In the genomic region with DNA sequence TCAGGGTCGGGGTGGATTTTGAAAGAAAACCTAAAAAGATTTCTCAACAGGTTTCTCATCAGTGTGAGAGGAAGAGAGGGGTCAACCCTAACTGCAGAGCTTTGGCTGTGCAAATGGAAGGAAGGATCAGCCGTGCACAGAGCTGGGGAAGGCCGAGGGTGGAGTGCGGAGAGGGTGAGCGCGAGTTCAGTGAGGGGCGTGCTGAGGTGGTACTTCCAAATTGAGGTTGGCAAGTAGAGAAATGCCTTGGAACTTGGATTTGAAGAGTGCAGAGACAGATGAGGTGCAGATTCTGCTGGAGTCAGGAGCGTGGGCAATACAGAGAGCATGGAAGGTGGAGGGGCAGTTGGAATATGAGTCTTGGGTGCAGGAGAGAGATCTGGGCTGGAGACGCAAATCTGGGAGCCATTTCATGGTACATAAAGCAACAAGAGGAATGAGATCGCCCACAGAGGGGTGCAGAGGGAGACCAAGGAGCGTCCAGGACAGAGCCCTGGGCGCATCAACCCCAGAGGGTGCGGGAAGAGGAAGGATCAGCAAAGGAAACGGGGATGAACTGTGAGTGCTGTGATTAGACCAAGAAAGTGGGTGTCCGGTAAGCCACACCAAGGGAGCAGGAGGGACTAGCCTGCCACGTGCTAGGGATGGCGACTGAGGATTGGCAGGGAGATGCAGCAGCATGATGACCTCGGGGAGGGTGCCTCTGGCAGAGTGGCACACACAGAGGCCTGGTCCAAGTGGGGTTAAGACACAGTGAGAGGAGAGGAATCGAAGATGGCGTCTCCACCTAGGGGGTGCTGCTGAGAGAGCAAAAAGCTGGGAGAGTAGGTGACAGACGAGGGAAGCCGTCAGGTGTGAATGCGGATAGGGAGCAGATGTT, we compare ENCODE assay signal across 1 cellular context.
TF ChIP-seq lines count a peak whose summit lies in the region.

No MANE protein-coding gene starts in this region.

TF ChIP-seq in WTC11, 78 proteins besides CTCF, POLR2A, EP300 and RAD21 (continued from another document):
- TF ChIP-seq, protein P1, sequence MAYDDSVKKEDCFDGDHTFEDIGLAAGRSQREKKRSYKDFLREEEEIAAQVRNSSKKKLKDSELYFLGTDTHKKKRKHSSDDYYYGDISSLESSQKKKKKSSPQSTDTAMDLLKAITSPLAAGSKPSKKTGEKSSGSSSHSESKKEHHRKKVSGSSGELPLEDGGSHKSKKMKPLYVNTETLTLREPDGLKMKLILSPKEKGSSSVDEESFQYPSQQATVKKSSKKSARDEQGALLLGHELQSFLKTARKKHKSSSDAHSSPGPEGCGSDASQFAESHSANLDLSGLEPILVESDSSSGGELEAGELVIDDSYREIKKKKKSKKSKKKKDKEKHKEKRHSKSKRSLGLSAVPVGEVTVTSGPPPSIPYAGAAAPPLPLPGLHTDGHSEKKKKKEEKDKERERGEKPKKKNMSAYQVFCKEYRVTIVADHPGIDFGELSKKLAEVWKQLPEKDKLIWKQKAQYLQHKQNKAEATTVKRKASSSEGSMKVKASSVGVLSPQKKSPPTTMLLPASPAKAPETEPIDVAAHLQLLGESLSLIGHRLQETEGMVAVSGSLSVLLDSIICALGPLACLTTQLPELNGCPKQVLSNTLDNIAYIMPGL (CRISPR knock-in tag; IDR thresholded peaks at IDR 0.05) = no peak
